Comparison of ENCODE assay signal across 22 cellular contexts in the genomic region with DNA sequence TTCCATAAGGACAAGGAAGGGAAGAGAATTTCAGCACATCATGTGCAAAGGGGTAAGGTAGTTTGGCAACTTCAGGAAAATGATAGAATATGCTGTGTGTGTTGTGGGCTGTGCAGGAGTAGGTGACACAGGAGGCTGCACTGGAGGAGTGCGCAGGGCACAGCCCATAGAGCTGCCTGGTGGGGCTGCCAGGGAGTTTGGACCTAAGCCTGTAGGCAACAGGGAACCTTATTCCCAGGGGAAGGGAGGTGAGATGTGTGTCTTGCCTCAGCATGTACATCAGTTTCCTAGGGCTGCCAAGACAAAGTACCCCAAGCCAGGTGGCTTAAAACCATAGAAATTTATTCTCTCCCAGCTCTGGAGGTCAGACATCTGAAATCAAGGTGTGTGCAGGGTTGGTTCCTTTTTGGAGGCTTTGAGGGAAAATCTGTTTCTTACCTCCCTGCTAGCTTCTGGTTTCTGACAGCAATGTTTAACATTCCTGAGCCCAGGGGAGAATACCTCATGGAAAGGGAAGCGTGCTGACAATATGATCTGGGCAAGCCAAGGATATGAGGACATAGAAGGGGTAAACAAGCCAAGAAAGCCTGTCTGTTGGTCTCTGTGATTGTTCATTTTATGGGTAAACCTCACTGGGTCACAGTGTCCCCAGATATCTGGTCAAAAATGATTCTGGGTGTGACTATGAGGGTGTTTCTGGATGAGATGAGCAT.
DNase-seq lines count a peak whose midpoint lies in the region; ATAC-seq, FAIRE-seq and TF ChIP-seq lines count a peak whose summit lies in the region.
"Had no signal": no experiment of that assay in that cellular context is flagged by ENCODE, and none has a peak within 500 bp of the region (broad histone marks: within the 10 kb centered on the region; RNA-seq: fewer than 3 reads in every experiment).

No MANE protein-coding gene starts in this region.

- no peaks in the 10 kb centered on the region for H3K9me3 Mint-ChIP-seq in astrocyte (ENCODE audit: unreplicated experiment)
- no peaks in the 10 kb centered on the region for H3K9me3 Mint-ChIP-seq in stimulated activated memory B cell treated with anti-CD40 and anti-IgM and Interleukin-4, amounts not matched to agents 10 μg/mL and 1 μg/mL and 100 μg/mL, for 72 hours
- no peaks in the 10 kb centered on the region for H3K9me3 Mint-ChIP-seq in activated T-cell treated with anti-CD3 and anti-CD28 coated beads, Interleukin-2, amount 50 U/mL, for 4 hours
- H3K9me3 Mint-ChIP-seq in CD8-positive, alpha-beta memory T cell = peaks cover 0 to 2% (median 0%) of the 10 kb centered on the region in 5 donors
- H3K9me3 Mint-ChIP-seq: GM23338 had no signal

- H3K4me3 Mint-ChIP-seq in astrocyte (ENCODE audit: unreplicated experiment) = no peak overlapping the region
- no peak overlapping the region for H3K4me3 Mint-ChIP-seq in stimulated activated memory B cell treated with anti-CD40 and anti-IgM and Interleukin-4, amounts not matched to agents 10 μg/mL and 1 μg/mL and 100 μg/mL, for 72 hours
- H3K4me3 Mint-ChIP-seq in activated T-cell treated with anti-CD3 and anti-CD28 coated beads, Interleukin-2, amount 50 U/mL, for 4 hours = no peak overlapping the region
- H3K4me3 Mint-ChIP-seq in CD8-positive, alpha-beta memory T cell = no peak overlapping the region
- H3K4me3 Mint-ChIP-seq: CD4-positive, CD25-positive, alpha-beta regulatory T cell; GM23338 had no signal

- H3K36me3 Mint-ChIP-seq in astrocyte (ENCODE audit: low read depth, unreplicated experiment) = no peaks in the 10 kb centered on the region
- H3K36me3 Mint-ChIP-seq in stimulated activated memory B cell treated with anti-CD40 and anti-IgM and Interleukin-4, amounts not matched to agents 10 μg/mL and 1 μg/mL and 100 μg/mL, for 72 hours = no peaks in the 10 kb centered on the region
- H3K36me3 Mint-ChIP-seq in activated T-cell treated with anti-CD3 and anti-CD28 coated beads, Interleukin-2, amount 50 U/mL, for 4 hours (ENCODE audit: insufficient read depth) = no peaks in the 10 kb centered on the region
- no peaks in the 10 kb centered on the region for H3K36me3 Mint-ChIP-seq in CD8-positive, alpha-beta memory T cell
- H3K36me3 Mint-ChIP-seq: CD4-positive, CD25-positive, alpha-beta regulatory T cell had no signal

- no peak overlapping the region for H2AFZ ChIP-seq in astrocyte (ENCODE audit: low read depth, low read length)
- H2AFZ ChIP-seq: GM23338 had no signal

- no peak overlapping the region for H3K4me2 ChIP-seq in astrocyte (ENCODE audit: low read length)

- H4K20me1 ChIP-seq in astrocyte (ENCODE audit: insufficient read depth, low read length) = no peaks in the 10 kb centered on the region

- peaks cover 11% of the 10 kb centered on the region for H3K4me1 Mint-ChIP-seq in astrocyte (ENCODE audit: low read depth, unreplicated experiment)
- H3K4me1 Mint-ChIP-seq in stimulated activated memory B cell treated with anti-CD40 and anti-IgM and Interleukin-4, amounts not matched to agents 10 μg/mL and 1 μg/mL and 100 μg/mL, for 72 hours = no peaks in the 10 kb centered on the region
- no peaks in the 10 kb centered on the region for H3K4me1 Mint-ChIP-seq in activated T-cell treated with anti-CD3 and anti-CD28 coated beads, Interleukin-2, amount 50 U/mL, for 4 hours (ENCODE audit: low read depth)
- no peaks in the 10 kb centered on the region for H3K4me1 Mint-ChIP-seq in CD8-positive, alpha-beta memory T cell
- H3K4me1 Mint-ChIP-seq: CD4-positive, CD25-positive, alpha-beta regulatory T cell had no signal

- H3K4me3 ChIP-seq in astrocyte (ENCODE audit: insufficient read depth, low read depth, low read length) = no peak overlapping the region
- no peak overlapping the region for H3K4me3 ChIP-seq in CD8-positive, alpha-beta memory T cell (ENCODE audit: low read length)
- H3K4me3 ChIP-seq: GM23338, SK-N-MC had no signal

- peaks cover 25% of the 10 kb centered on the region for H3K4me1 ChIP-seq in astrocyte (ENCODE audit: insufficient read depth, low read length)
- no peaks in the 10 kb centered on the region for H3K4me1 ChIP-seq in CD8-positive, alpha-beta memory T cell (ENCODE audit: insufficient read depth, low read length)
- H3K4me1 ChIP-seq: BE2C had no signal

- POLR2A ChIA-PET in CD8-positive, alpha-beta memory T cell (lab: Charles Lee) = no interaction called here

- CTCF ChIA-PET in CD8-positive, alpha-beta memory T cell (lab: Charles Lee) = no interaction called here

- FAIRE-seq in astrocyte (lab: Jason Lieb, UNC) = no peak
- FAIRE-seq: HepG2 had no signal

- H3K79me2 ChIP-seq in astrocyte (ENCODE audit: insufficient read depth, low read length) = no peaks in the 10 kb centered on the region

- peak; percentile 10 for ATAC-seq in stimulated activated memory B cell treated with anti-CD40 and anti-IgM and Interleukin-4, amounts not matched to agents 10 μg/mL and 1 μg/mL and 100 μg/mL, for 72 hours
- ATAC-seq in activated T-cell treated with anti-CD3 and anti-CD28 coated beads, Interleukin-2, amount 50 U/mL, for 4 hours = no peak
- ATAC-seq: HCT116, HepG2 had no signal

- H3K27ac Mint-ChIP-seq in astrocyte (ENCODE audit: unreplicated experiment) = no peak overlapping the region
- no peak overlapping the region for H3K27ac Mint-ChIP-seq in stimulated activated memory B cell treated with anti-CD40 and anti-IgM and Interleukin-4, amounts not matched to agents 10 μg/mL and 1 μg/mL and 100 μg/mL, for 72 hours
- no peak overlapping the region for H3K27ac Mint-ChIP-seq in CD8-positive, alpha-beta memory T cell
- H3K27ac Mint-ChIP-seq: CD4-positive, CD25-positive, alpha-beta regulatory T cell; GM23338 had no signal

- no peaks in the 10 kb centered on the region for H3K36me3 ChIP-seq in astrocyte (ENCODE audit: insufficient read depth, low read length)
- no peaks in the 10 kb centered on the region for H3K36me3 ChIP-seq in CD8-positive, alpha-beta memory T cell (ENCODE audit: insufficient read depth, low read length)
- H3K36me3 ChIP-seq: BE2C had no signal

- no peak overlapping the region for H3K27ac ChIP-seq in astrocyte (ENCODE audit: low read depth, low read length)
- no peak overlapping the region for H3K27ac ChIP-seq in CD8-positive, alpha-beta memory T cell (ENCODE audit: low read depth, low read length)
- H3K27ac ChIP-seq: SK-N-MC had no signal

- no peaks in the 10 kb centered on the region for H3K27me3 ChIP-seq in astrocyte (ENCODE audit: insufficient read depth, low read length)
- H3K27me3 ChIP-seq in CD8-positive, alpha-beta memory T cell (ENCODE audit: insufficient read depth, low read length, poor library complexity, severe bottlenecking) = no peaks in the 10 kb centered on the region
- H3K27me3 ChIP-seq: BE2C had no signal

- DNase-seq in NCI-H2081 (lab: John Stamatoyannopoulos, UW) (peak; percentile 47 to 77), NCI-H2081 treated with DMSO at 0.1 percent for 48 hours (lab: John Stamatoyannopoulos, UW) (no peak), M059J (ENCODE audit: low read depth) (peak; percentile 79), astrocyte (ENCODE audit: low read depth) (peak; percentile 25), amniotic stem cell (lab: John Stamatoyannopoulos, UW) (no peak)
- DNase-seq in activated T-cell treated with anti-CD3 and anti-CD28 coated beads, Interleukin-2, amount 50 U/mL, for 4 hours = no peak
- DNase-seq in CD8-positive, alpha-beta memory T cell = no peak
- DNase-seq: 8988T; BE2C; CD4-positive, CD25-positive, alpha-beta regulatory T cell; GF-D8; KG1; NCI-H1048; NCI-H2171; NCI-H748 treated with DMSO at 0.1 percent for 48 hours; OCI-M1; SHP77 had no signal

- no peak overlapping the region for H3K9ac ChIP-seq in astrocyte (ENCODE audit: low read length)

- peaks cover 2% of the 10 kb centered on the region for H3K27me3 Mint-ChIP-seq in astrocyte (ENCODE audit: low read depth, unreplicated experiment)
- peaks cover 9% of the 10 kb centered on the region for H3K27me3 Mint-ChIP-seq in stimulated activated memory B cell treated with anti-CD40 and anti-IgM and Interleukin-4, amounts not matched to agents 10 μg/mL and 1 μg/mL and 100 μg/mL, for 72 hours
- H3K27me3 Mint-ChIP-seq in activated T-cell treated with anti-CD3 and anti-CD28 coated beads, Interleukin-2, amount 50 U/mL, for 4 hours (ENCODE audit: low read depth) = no peaks in the 10 kb centered on the region
- H3K27me3 Mint-ChIP-seq in CD8-positive, alpha-beta memory T cell = peaks cover 2 to 14% of the 10 kb centered on the region in 2 donors
- H3K27me3 Mint-ChIP-seq: CD4-positive, CD25-positive, alpha-beta regulatory T cell had no signal

- H3K9me3 ChIP-seq in astrocyte (ENCODE audit: insufficient read depth, low read depth, low read length) = no peaks in the 10 kb centered on the region
- no peaks in the 10 kb centered on the region for H3K9me3 ChIP-seq in CD8-positive, alpha-beta memory T cell (ENCODE audit: low read length)
- H3K9me3 ChIP-seq: BE2C had no signal

- no peak for TF ChIP-seq CTCF in astrocyte (IDR thresholded peaks at IDR 0.05; ENCODE audit: insufficient read depth, low read depth, low read length)

Comparison
In these comparisons a context has a peak if more than half of its experiments do, and no peak if none do; other contexts are left out.
1. DNase-seq: peak in NCI-H2081 (2 of 2), M059J (single experiment) and astrocyte (single experiment); none in NCI-H2081 treated with DMSO at 0.1 percent for 48 hours (single experiment), activated T-cell treated with anti-CD3 and anti-CD28 coated beads, Interleukin-2, amount 50 U/mL, for 4 hours (single experiment), CD8-positive, alpha-beta memory T cell (0 of 5) and amniotic stem cell (single experiment).